Comparison of ENCODE assay signal across 22 cellular contexts in genomic region chr1:37605806-37606474, GRCh38. TPM values are rescaled to one million over a fixed set of nuclear protein-coding genes. Genes with fewer than 3 reads are reported as not detected.
DNase-seq lines count a peak whose midpoint lies in the region; TF ChIP-seq lines count a peak whose summit lies in the region.
"Had no signal": no experiment of that assay in that cellular context is flagged by ENCODE, and none has a peak within 500 bp of the region (broad histone marks: within the 10 kb centered on the region; RNA-seq: fewer than 3 reads in every experiment).

No MANE protein-coding gene starts in this region.

- H3K79me2 ChIP-seq in MM.1S (ENCODE audit: low read length): no peaks in the 10 kb centered on the region

- H3K27me3 ChIP-seq in tibial artery (no peaks in the 10 kb centered on the region), MM.1S (replicated peaks; ENCODE audit: insufficient read depth, low read length) (0 out of 2 replicates have a peak, but pooled peaks cover 5% of the 10 kb centered on the region)

- H3K9me3 ChIP-seq in tibial artery (no peaks in the 10 kb centered on the region), MM.1S (replicated peaks; ENCODE audit: insufficient read depth, low read length) (no peaks in the 10 kb centered on the region)
- H3K9me3 ChIP-seq: heart right ventricle had no signal

- H3K27ac ChIP-seq in tibial artery: peak overlapping the region; percentile 6 to 55
- no peak overlapping the region for H3K27ac ChIP-seq in MM.1S (ENCODE audit: low read length)

- H3K27ac Mint-ChIP-seq in dendritic cell treated with granulocyte-macrophage colony-stimulating factor and Interleukin-4, amounts not matched to agents 40 ng/mL and 50 ng/mL, for 4 days: peak overlapping the region; percentile 35

- no peak overlapping the region for H3K9ac ChIP-seq in MM.1S (ENCODE audit: low read length)

- DNase-seq in EH (ENCODE audit: low read depth): peak; percentile 50
- DNase-seq in mucosa of gallbladder (ENCODE audit: low spot score): peak; percentile 41
- DNase-seq in tibial artery: no peak
- no peak for DNase-seq in MM.1S
- no peak for DNase-seq in SHP77 (lab: John Stamatoyannopoulos, UW)
- DNase-seq in Ammon's horn (ENCODE audit: low spot score): no peak
- DNase-seq in NCI-H2171 (lab: John Stamatoyannopoulos, UW): no peak
- DNase-seq: activated gamma-delta T cell treated with Interleukin-2 at 50 U/mL for 16 hours; amygdala; effector CD8-positive, alpha-beta T cell; heart right ventricle; NCI-H1436 treated with DMSO at 0.1 percent for 48 hours; NCI-H82; PC-3; SIG-M5; stimulated activated CD4-positive, alpha-beta T cell treated with anti-CD3 and anti-CD28 coated beads, Interleukin-2, amount 100 ng/mL, for 24 hours; stimulated activated naive CD8-positive, alpha-beta T cell treated with anti-CD3 and anti-CD28 coated beads, Interleukin-15, Interleukin-2, amounts not matched to agents 100 U/mL and 50 U/mL, for 24 hours; T-helper 1 cell had no signal

- H3K4me3 Mint-ChIP-seq in dendritic cell treated with granulocyte-macrophage colony-stimulating factor and Interleukin-4, amounts not matched to agents 40 ng/mL and 50 ng/mL, for 4 days: no peak overlapping the region
- H3K4me3 Mint-ChIP-seq: central memory CD8-positive, alpha-beta T cell had no signal

- H3K27me3 Mint-ChIP-seq in dendritic cell treated with granulocyte-macrophage colony-stimulating factor and Interleukin-4, amounts not matched to agents 40 ng/mL and 50 ng/mL, for 4 days: peaks cover 9% of the 10 kb centered on the region

- H3K4me2 ChIP-seq in MM.1S (ENCODE audit: low read depth, low read length): no peak overlapping the region

- H3K4me1 Mint-ChIP-seq in dendritic cell treated with granulocyte-macrophage colony-stimulating factor and Interleukin-4, amounts not matched to agents 40 ng/mL and 50 ng/mL, for 4 days (ENCODE audit: low read depth): peaks cover 6% of the 10 kb centered on the region

- H3K36me3 Mint-ChIP-seq in dendritic cell treated with granulocyte-macrophage colony-stimulating factor and Interleukin-4, amounts not matched to agents 40 ng/mL and 50 ng/mL, for 4 days (ENCODE audit: low read depth): no peaks in the 10 kb centered on the region

- H3K36me3 ChIP-seq in tibial artery (no peaks in the 10 kb centered on the region), MM.1S (replicated peaks; ENCODE audit: insufficient read depth, low read length) (no peaks in the 10 kb centered on the region)
- H3K36me3 ChIP-seq: heart right ventricle had no signal

- no peaks in the 10 kb centered on the region for H3F3A ChIP-seq in MM.1S (ENCODE audit: insufficient read depth, low read length)

- H3K4me3 ChIP-seq in tibial artery (no peak overlapping the region), MM.1S (ENCODE audit: low read length) (no peak overlapping the region)

- H2AFZ ChIP-seq in MM.1S (ENCODE audit: low read length): no peak overlapping the region

- H3K9me2 ChIP-seq in MM.1S (replicated peaks; ENCODE audit: insufficient read depth, low read length): no peaks in the 10 kb centered on the region

- H3K4me1 ChIP-seq in tibial artery: peaks cover 0 to 22% (median 8%) of the 10 kb centered on the region in 4 donors
- peaks cover 19% of the 10 kb centered on the region for H3K4me1 ChIP-seq in MM.1S (ENCODE audit: low read length)

- TF ChIP-seq CTCF in tibial artery (IDR thresholded peaks at IDR 0.05): no peak
- TF ChIP-seq CTCF in MM.1S (IDR thresholded peaks at IDR 0.05; ENCODE audit: low read length): no peak

- H4K20me1 ChIP-seq in MM.1S (ENCODE audit: insufficient read depth, low read length): no peaks in the 10 kb centered on the region

- no peaks in the 10 kb centered on the region for H3K9me3 Mint-ChIP-seq in dendritic cell treated with granulocyte-macrophage colony-stimulating factor and Interleukin-4, amounts not matched to agents 40 ng/mL and 50 ng/mL, for 4 days
- H3K9me3 Mint-ChIP-seq: central memory CD8-positive, alpha-beta T cell had no signal

- intact Hi-C loops in dendritic cell treated with granulocyte-macrophage colony-stimulating factor and Interleukin-4, amounts not matched to agents 40 ng/mL and 50 ng/mL, for 4 days (cut with micrococcal nuclease): no loop called here
- intact Hi-C loops in tibial artery (cut with DNase I; ENCODE audit: low total_unique reads): no loop called here

RNA-seq across cellular contexts. Expression of gene GNL2, which starts 10.2 kb away (rescaled TPM):
- total RNA-seq in mucosa of gallbladder: 25.6 TPM

RNA-seq across cellular contexts. Expression of gene RSPO1, which starts 28.8 kb away (rescaled TPM):
- total RNA-seq in mucosa of gallbladder: 6.0 TPM
- total RNA-seq: Daoy, LHCN-M2, PC-3 had no signal

RNA-seq across cellular contexts. Expression of gene DNALI1, which starts 49.2 kb away (rescaled TPM):
- 45.3 TPM for total RNA-seq in mucosa of gallbladder
- total RNA-seq: PC-3 had no signal

RNA-seq across cellular contexts. Expression of gene SNIP1, which starts 51.8 kb away (rescaled TPM):
- 16.3 TPM for total RNA-seq in mucosa of gallbladder

Comparison
In these comparisons a context has a peak if more than half of its experiments do, and no peak if none do; other contexts are left out.
1. DNase-seq: peak in EH (single experiment) and mucosa of gallbladder (single experiment); none in tibial artery (0 of 2), MM.1S (single experiment), SHP77 (0 of 2), Ammon's horn (single experiment) and NCI-H2171 (single experiment).